33 cellular contexts compared by ENCODE assay signal in genomic region chr4:8493484-8493883, GRCh38.
"Had no signal": no experiment of that assay in that cellular context is flagged by ENCODE, and none has a peak within 500 bp of the region (broad histone marks: within the 10 kb centered on the region; RNA-seq: fewer than 3 reads in every experiment).

No MANE protein-coding gene starts in this region.

- DNase-seq: activated CD4-positive, alpha-beta memory T cell treated with anti-CD3 and anti-CD28 coated beads for 36 hours; activated CD4-positive, alpha-beta T cell treated with anti-CD3 and anti-CD28 coated beads for 36 hours; activated CD4-positive, alpha-beta T cell treated with anti-CD3 and anti-CD28 coated beads, Interleukin-2, amount 50 U/mL, for 1 hour; activated CD8-positive, alpha-beta memory T cell treated with anti-CD3 and anti-CD28 coated beads, Interleukin-2, amount 50 U/mL, for 4 hours; activated effector memory CD4-positive, alpha-beta T cell treated with Interleukin-2 at 50 U/mL for 16 hours; activated naive CD4-positive, alpha-beta T cell treated with anti-CD3 and anti-CD28 coated beads, Interleukin-2, amount 10 ng/mL, durations not matched to agents 7 days and 5 days; activated naive CD8-positive, alpha-beta T cell treated with anti-CD3 and anti-CD28 coated beads, Interleukin-2, amount 50 U/mL, for 24 hours; activated T-cell treated with anti-CD3 and anti-CD28 coated beads for 4 hours; activated T-cell treated with anti-CD3 and anti-CD28 coated beads, Interleukin-2, amount 50 U/mL, for 4 hours; anterior cingulate cortex; MM.1S; MV-4-11; NCI-H1092; NCI-H146; NCI-H187; NCI-H2029 treated with DMSO at 0.1 percent for 48 hours; NCI-H2171 treated with DMSO at 0.1 percent for 48 hours; NCI-H2227 treated with DMSO at 0.1 percent for 48 hours; NCI-H446; NCI-H510A treated with DMSO at 0.1 percent for 48 hours; NCI-H526 treated with DMSO at 0.1 percent for 48 hours; NCI-H774; SHP77; SK-N-SH had no signal

- H3K4me3 Mint-ChIP-seq: activated CD4-positive, alpha-beta memory T cell treated with anti-CD3 and anti-CD28 coated beads for 36 hours; activated CD4-positive, alpha-beta T cell treated with anti-CD3 and anti-CD28 coated beads for 36 hours; activated naive CD4-positive, alpha-beta T cell treated with anti-CD3 and anti-CD28 coated beads, Interleukin-2, amount 10 ng/mL, durations not matched to agents 7 days and 5 days; activated naive CD8-positive, alpha-beta T cell; activated naive CD8-positive, alpha-beta T cell treated with anti-CD3 and anti-CD28 coated beads, Interleukin-2, amount 50 U/mL, for 24 hours; activated T-cell treated with anti-CD3 and anti-CD28 coated beads, Interleukin-2, amount 50 U/mL, for 4 hours; central memory CD8-positive, alpha-beta T cell; T-helper 1 cell treated with Interleukin-12 subunit alpha and Interleukin-12 subunit beta and Interleukin-4 antibody, amounts not matched to agents 30 μg/mL and 1 μg/mL, for 36 hours; T-helper 2 cell treated with Interferon-gamma antibody and Interleukin-4, amounts not matched to agents 5 μg/mL and 100 μg/mL, for 36 hours had no signal

- H3K27ac ChIP-seq: cardiac muscle cell, KMS-11, SJSA1 had no signal

- ATAC-seq: activated CD4-positive, alpha-beta T cell treated with anti-CD3 and anti-CD28 coated beads for 36 hours; activated CD4-positive, CD25-positive, alpha-beta regulatory T cell treated with anti-CD3 and anti-CD28 coated beads, Interleukin-2, amount 50 U/mL, for 24 hours; activated naive CD8-positive, alpha-beta T cell treated with anti-CD3 and anti-CD28 coated beads, Interleukin-2, amount 50 U/mL, for 24 hours; activated T-cell treated with anti-CD3 and anti-CD28 coated beads, Interleukin-2, amount 50 U/mL, for 4 hours; Panc1 had no signal

- H3K36me3 ChIP-seq: cardiac muscle cell, SJSA1 had no signal

- H3K27ac Mint-ChIP-seq: activated CD4-positive, alpha-beta memory T cell treated with anti-CD3 and anti-CD28 coated beads for 36 hours; activated CD4-positive, alpha-beta T cell treated with anti-CD3 and anti-CD28 coated beads for 36 hours; activated naive CD4-positive, alpha-beta T cell treated with anti-CD3 and anti-CD28 coated beads, Interleukin-2, amount 10 ng/mL, durations not matched to agents 7 days and 5 days; activated naive CD8-positive, alpha-beta T cell; activated naive CD8-positive, alpha-beta T cell treated with anti-CD3 and anti-CD28 coated beads, Interleukin-2, amount 50 U/mL, for 24 hours; T-helper 1 cell treated with Interleukin-12 subunit alpha and Interleukin-12 subunit beta and Interleukin-4 antibody, amounts not matched to agents 30 μg/mL and 1 μg/mL, for 36 hours; T-helper 2 cell treated with Interferon-gamma antibody and Interleukin-4, amounts not matched to agents 5 μg/mL and 100 μg/mL, for 36 hours had no signal

- H3K4me2 ChIP-seq: KMS-11, SK-N-SH had no signal

- H3K27me3 Mint-ChIP-seq: activated CD4-positive, alpha-beta memory T cell treated with anti-CD3 and anti-CD28 coated beads for 36 hours; activated CD4-positive, alpha-beta T cell treated with anti-CD3 and anti-CD28 coated beads for 36 hours; activated naive CD4-positive, alpha-beta T cell treated with anti-CD3 and anti-CD28 coated beads, Interleukin-2, amount 10 ng/mL, durations not matched to agents 7 days and 5 days; activated naive CD8-positive, alpha-beta T cell treated with anti-CD3 and anti-CD28 coated beads, Interleukin-2, amount 50 U/mL, for 24 hours; central memory CD8-positive, alpha-beta T cell had no signal

- H3K9me3 ChIP-seq: SJSA1, SK-N-SH had no signal

- H3K4me3 ChIP-seq: cardiac muscle cell, SJSA1 had no signal

- H3K4me1 Mint-ChIP-seq: activated CD4-positive, alpha-beta T cell treated with anti-CD3 and anti-CD28 coated beads for 36 hours; activated naive CD4-positive, alpha-beta T cell treated with anti-CD3 and anti-CD28 coated beads, Interleukin-2, amount 10 ng/mL, durations not matched to agents 7 days and 5 days; activated naive CD8-positive, alpha-beta T cell treated with anti-CD3 and anti-CD28 coated beads, Interleukin-2, amount 50 U/mL, for 24 hours; central memory CD8-positive, alpha-beta T cell had no signal

- H3K27me3 ChIP-seq: cardiac muscle cell, SJSA1 had no signal

- H3K9me3 Mint-ChIP-seq: T-helper 1 cell treated with Interleukin-12 subunit alpha and Interleukin-12 subunit beta and Interleukin-4 antibody, amounts not matched to agents 30 μg/mL and 1 μg/mL, for 36 hours had no signal

- H3K9ac ChIP-seq: KMS-11, SK-N-SH had no signal

- H3K4me1 ChIP-seq: SJSA1 had no signal

- H3K9me2 ChIP-seq: SK-N-SH had no signal

- H3K36me3 Mint-ChIP-seq: activated naive CD4-positive, alpha-beta T cell treated with anti-CD3 and anti-CD28 coated beads, Interleukin-2, amount 10 ng/mL, durations not matched to agents 7 days and 5 days had no signal
